Comparison of ENCODE assay signal across 12 cellular contexts in the genomic region with DNA sequence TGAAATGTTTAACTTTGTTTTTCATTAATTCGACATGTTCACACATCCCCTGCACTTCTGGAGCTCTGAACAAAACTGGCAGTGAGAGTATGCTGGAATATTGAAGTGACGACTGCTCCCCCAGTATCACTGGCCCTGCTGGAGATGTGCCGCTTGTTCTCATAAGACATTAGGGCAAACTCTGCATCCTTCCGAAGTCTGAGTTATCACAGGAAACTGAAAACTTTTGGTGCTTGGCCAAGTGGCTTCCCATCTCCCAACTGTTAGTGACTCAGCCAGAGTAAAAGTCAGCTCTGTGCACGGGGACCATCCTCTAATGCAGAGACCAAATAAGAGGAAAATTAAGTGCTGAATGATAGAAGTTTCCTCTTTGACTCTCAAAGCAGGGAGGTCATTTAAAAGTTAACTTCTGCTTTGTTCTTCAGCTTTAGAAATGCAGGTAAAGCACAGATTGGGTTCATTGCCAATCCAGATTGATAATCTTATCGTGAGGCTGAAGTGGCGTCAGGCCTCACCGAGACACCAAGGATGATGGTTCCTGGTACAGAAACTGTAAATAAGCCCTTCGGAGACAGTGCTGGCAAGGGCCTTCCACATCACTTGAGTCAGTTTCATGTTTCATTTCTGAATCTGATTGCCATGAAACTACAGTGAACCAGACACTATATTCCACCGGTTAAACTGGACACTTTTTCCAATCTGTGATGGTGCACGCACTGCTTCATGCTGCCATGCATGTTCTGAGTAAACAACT.
A peak's percentile ranks its signal among the peaks of the same experiment; 100 is the strongest.
DNase-seq lines count a peak whose midpoint lies in the region; ATAC-seq and TF ChIP-seq lines count a peak whose summit lies in the region.
"Had no signal": no experiment of that assay in that cellular context is flagged by ENCODE, and none has a peak within 500 bp of the region (broad histone marks: within the 10 kb centered on the region; RNA-seq: fewer than 3 reads in every experiment).

No MANE protein-coding gene starts in this region.

- no peaks in the 10 kb centered on the region for H3K27me3 ChIP-seq in ACC112 (ENCODE audit: insufficient read depth, low read length)

- in situ Hi-C loops in GM13976 (cut with MboI; ENCODE audit: low sequenced_read_pairs, unreplicated experiment), result no loop called here

- TF ChIP-seq CTCF in GM13976 (IDR thresholded peaks at IDR 0.05; ENCODE audit: borderline replicate concordance, control extremely low read depth, extremely low read depth, insufficient read depth, missing control alignments), result no peak

- H2AFZ ChIP-seq in ACC112 (ENCODE audit: low read length, unreplicated experiment), result peak overlapping the region; percentile 28

- peak overlapping the region; percentile 43 for H3K4me3 ChIP-seq in ACC112 (ENCODE audit: low read depth, low read length)

- DNase-seq in NCI-H2171 (lab: John Stamatoyannopoulos, UW) (peak; percentile 28), dermis blood vessel endothelial cell (peak; percentile 32), mucosa of gallbladder (ENCODE audit: low spot score) (peak; percentile 59), GM13976 (ENCODE audit: low spot score) (no peak), HuH-7.5 (ENCODE audit: low spot score) (no peak), NCI-H187 treated with DMSO at 0.1 percent for 48 hours (lab: John Stamatoyannopoulos, UW) (no peak)
- DNase-seq: activated T-cell treated with anti-CD3 and anti-CD28 coated beads, Interleukin-2, amount 50 U/mL, for 1 hour; CD4-positive, alpha-beta T cell; MM.1S; naive B cell had no signal

- ATAC-seq in GM18858 (IDR thresholded peaks at IDR 0.05; ENCODE audit: unreplicated experiment), result no peak

- H3K79me2 ChIP-seq in ACC112 (ENCODE audit: control insufficient read depth, insufficient read depth, low read length, unreplicated experiment), result peaks cover 5% of the 10 kb centered on the region

- H3K4me1 ChIP-seq in ACC112 (ENCODE audit: control insufficient read depth, insufficient read depth, low read length, unreplicated experiment), result peaks cover 35% of the 10 kb centered on the region

- H3K27ac ChIP-seq in ACC112 (ENCODE audit: low read depth, low read length), result peak overlapping the region; percentile 65

- H3K36me3 ChIP-seq in ACC112 (ENCODE audit: insufficient read depth, low read length), result no peaks in the 10 kb centered on the region

Comparison
In these comparisons a context has a peak if more than half of its experiments do, and no peak if none do; other contexts are left out.
1. DNase-seq: peak in NCI-H2171 (single experiment), dermis blood vessel endothelial cell (single experiment) and mucosa of gallbladder (single experiment); none in GM13976 (single experiment), HuH-7.5 (single experiment) and NCI-H187 treated with DMSO at 0.1 percent for 48 hours (single experiment).